In genomic region chr11:96038046-96038445, GRCh38 we compare ENCODE assay signal across 1 cellular context.
TF ChIP-seq lines count a peak whose summit lies in the region.

No MANE protein-coding gene starts in this region.

TF ChIP-seq in GM23338, 12 proteins besides CTCF, POLR2A, EP300 and RAD21 (continued from another document):
- TF ChIP-seq ZNF462 (CRISPR knock-in tag; IDR thresholded peaks at IDR 0.05) (no peak), REST (IDR thresholded peaks at IDR 0.05; ENCODE audit: unreplicated experiment) (no peak), POLR2AphosphoS5 (IDR thresholded peaks at IDR 0.05; ENCODE audit: low read depth) (no peak), ZNF114 (CRISPR knock-in tag; IDR thresholded peaks at IDR 0.05) (no peak), ZNF331 (CRISPR knock-in tag; IDR thresholded peaks at IDR 0.05; ENCODE audit: low read depth) (no peak), NANOG (IDR thresholded peaks at IDR 0.05; ENCODE audit: borderline replicate concordance) (no peak), ETS1 (IDR thresholded peaks at IDR 0.05) (no peak)
